In the genomic region with DNA sequence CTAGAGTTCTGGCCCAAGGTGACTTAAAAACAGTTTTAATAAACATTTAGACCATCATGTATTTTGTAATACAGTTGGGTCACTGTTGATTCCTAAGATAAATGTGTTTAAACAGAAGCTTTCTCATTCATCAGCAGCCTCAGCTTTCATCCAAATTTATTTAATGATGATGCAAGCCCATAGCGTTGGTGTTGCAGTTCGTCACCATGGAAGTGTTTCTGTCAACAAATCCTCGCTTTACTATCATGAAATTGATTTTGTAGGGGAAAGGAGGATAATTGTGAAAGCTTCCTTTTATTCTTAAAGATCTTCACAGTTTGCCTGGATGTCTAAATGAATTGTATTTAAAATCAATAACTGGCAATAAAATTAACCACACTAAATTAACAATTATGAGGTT, we compare ENCODE assay signal across 11 cellular contexts. TPM values are rescaled to one million over a fixed set of nuclear protein-coding genes. Genes with fewer than 3 reads are reported as not detected.
A peak's percentile ranks its signal among the peaks of the same experiment; 100 is the strongest.
DNase-seq lines count a peak whose midpoint lies in the region; ATAC-seq, FAIRE-seq and TF ChIP-seq lines count a peak whose summit lies in the region.
"Had no signal": no experiment of that assay in that cellular context is flagged by ENCODE, and none has a peak within 500 bp of the region (broad histone marks: within the 10 kb centered on the region; RNA-seq: fewer than 3 reads in every experiment).

No MANE protein-coding gene starts in this region.

- ATAC-seq in memory B cell (ENCODE audit: low read depth): no peak

- no peaks in the 10 kb centered on the region for H3K36me3 ChIP-seq in A673 (ENCODE audit: insufficient read depth, low read length, poor library complexity, severe bottlenecking)
- H3K36me3 ChIP-seq in CD8-positive, alpha-beta memory T cell (ENCODE audit: insufficient read depth, low read length): no peaks in the 10 kb centered on the region

- CTCF ChIA-PET in A673 (lab: Charles Lee): interaction anchor here (0.9 to 1.4 kb wide), 2 partner anchors 15 to 408 kb away, joined by 4 to 8 read pairs; no protein-coding TSS in a partner anchor
- CTCF ChIA-PET in CD8-positive, alpha-beta memory T cell (lab: Charles Lee): interaction anchor here (1.4 to 1.9 kb wide), 2 partner anchors 14 to 38 kb away, joined by 4 to 7 read pairs; no protein-coding TSS in a partner anchor

- H3K9me3 ChIP-seq in A673 (ENCODE audit: low read depth, low read length, poor library complexity, severe bottlenecking): no peaks in the 10 kb centered on the region
- no peaks in the 10 kb centered on the region for H3K9me3 ChIP-seq in CD8-positive, alpha-beta memory T cell (ENCODE audit: low read length)

- intact Hi-C loops in A673 (cut with micrococcal nuclease; ENCODE audit: unreplicated experiment): loop anchor here (5.0 kb wide), 1 partner anchor 221 kb away; no protein-coding TSS in a partner anchor

- peaks cover 19% of the 10 kb centered on the region for H3K4me1 Mint-ChIP-seq in memory B cell
- peaks cover 0 to 4% (median 1%) of the 10 kb centered on the region in 3 donors for H3K4me1 Mint-ChIP-seq in CD8-positive, alpha-beta memory T cell

- H3K9me3 Mint-ChIP-seq in memory B cell: no peaks in the 10 kb centered on the region
- no peaks in the 10 kb centered on the region for H3K9me3 Mint-ChIP-seq in CD8-positive, alpha-beta memory T cell
- H3K9me3 Mint-ChIP-seq: endodermal cell, naive B cell had no signal

- no peak for FAIRE-seq in GM19239 (lab: Jason Lieb, UNC)

- no peaks in the 10 kb centered on the region for H3K27me3 ChIP-seq in A673 (replicated peaks; ENCODE audit: insufficient read depth, low read depth, low read length, poor library complexity)
- H3K27me3 ChIP-seq in CD8-positive, alpha-beta memory T cell (ENCODE audit: insufficient read depth, low read length, poor library complexity, severe bottlenecking): no peaks in the 10 kb centered on the region

- BruUV-seq in A673 (replicated peaks; lab: Mats Ljungman, UMichigan): no TSS peak

- H3K27me3 Mint-ChIP-seq in memory B cell: no peaks in the 10 kb centered on the region
- peaks cover 0 to 2% of the 10 kb centered on the region in 2 donors for H3K27me3 Mint-ChIP-seq in CD8-positive, alpha-beta memory T cell
- H3K27me3 Mint-ChIP-seq: naive B cell had no signal

- H3K27ac Mint-ChIP-seq in memory B cell: peak overlapping the region; percentile 45
- no peak overlapping the region for H3K27ac Mint-ChIP-seq in CD8-positive, alpha-beta memory T cell
- H3K27ac Mint-ChIP-seq: endodermal cell had no signal

- no peak overlapping the region for H3K4me3 Mint-ChIP-seq in memory B cell
- H3K4me3 Mint-ChIP-seq in CD8-positive, alpha-beta memory T cell: no peak overlapping the region
- H3K4me3 Mint-ChIP-seq: endodermal cell, naive B cell had no signal

- no peaks in the 10 kb centered on the region for H3K36me3 Mint-ChIP-seq in memory B cell
- no peaks in the 10 kb centered on the region for H3K36me3 Mint-ChIP-seq in CD8-positive, alpha-beta memory T cell
- H3K36me3 Mint-ChIP-seq: naive B cell had no signal

- H3K4me1 ChIP-seq in A673 (ENCODE audit: insufficient read depth, low read length, poor library complexity, severe bottlenecking): peaks cover 32% of the 10 kb centered on the region
- H3K4me1 ChIP-seq in CD8-positive, alpha-beta memory T cell (ENCODE audit: insufficient read depth, low read length): no peaks in the 10 kb centered on the region

- no peak overlapping the region for H3K4me3 ChIP-seq in A673 (ENCODE audit: low read depth, low read length, poor library complexity, severe bottlenecking)
- no peak overlapping the region for H3K4me3 ChIP-seq in CD8-positive, alpha-beta memory T cell (ENCODE audit: low read length)

- POLR2A ChIA-PET in A673 (lab: Charles Lee; ENCODE audit: low non-redundant PET): interaction anchor here (0.6 kb wide), 1 partner anchor 99 kb away, joined by 3 read pairs; no protein-coding TSS in a partner anchor
- POLR2A ChIA-PET in CD8-positive, alpha-beta memory T cell (lab: Charles Lee): no interaction called here

- DNase-seq in A673 (ENCODE audit: low spot score) (peak; percentile 53), MV-4-11 (lab: John Stamatoyannopoulos, UW) (peak; percentile 18), dermis blood vessel endothelial cell (peak; percentile 67), memory B cell (ENCODE audit: low spot score in 2 of 2) (no peak), GM19239 (ENCODE audit: insufficient read length, low spot score) (no peak), nucleus accumbens (lab: John Stamatoyannopoulos, UW) (no peak)
- no peak for DNase-seq in NK-92 treated with Interleukin-12 subunit alpha and Interleukin-12 subunit beta, amount 100 ng/mL, for 24 hours (lab: John Stamatoyannopoulos, UW)
- no peak for DNase-seq in CD8-positive, alpha-beta memory T cell
- DNase-seq: AML-193, endodermal cell, naive B cell had no signal

- TF ChIP-seq CTCF in A673 (conservative IDR thresholded peaks at IDR 0.05; ENCODE audit: low read depth, low read length): no peak

- peak overlapping the region; percentile 29 for H3K27ac ChIP-seq in A673 (ENCODE audit: low read depth, low read length, poor library complexity, severe bottlenecking)
- no peak overlapping the region for H3K27ac ChIP-seq in CD8-positive, alpha-beta memory T cell (ENCODE audit: low read depth, low read length)

RNA-seq across cellular contexts. Expression of gene CMSS1, which starts 28.8 kb away (rescaled TPM):
- total RNA-seq in A673 (2021) (98.6 and 103 TPM in 2 replicates), dermis blood vessel endothelial cell (7.5 and 15.5 TPM in 2 replicates)
- total RNA-seq in CD8-positive, alpha-beta memory T cell: 100 to 1,000 TPM; 140 to 143 TPM
- polyA plus RNA-seq in CD8-positive, alpha-beta memory T cell: 16.8 TPM

Comparison
In these comparisons a context has a peak if more than half of its experiments do, and no peak if none do; other contexts are left out.
1. DNase-seq: peak in A673 (single experiment), MV-4-11 (single experiment) and dermis blood vessel endothelial cell (single experiment); none in memory B cell (0 of 2), GM19239 (single experiment), NK-92 treated with Interleukin-12 subunit alpha and Interleukin-12 subunit beta, amount 100 ng/mL, for 24 hours (single experiment), CD8-positive, alpha-beta memory T cell (0 of 5) and nucleus accumbens (0 of 56).